17 cellular contexts compared by ENCODE assay signal in genomic region chr6:35967059-35967769, GRCh38. TPM values are rescaled to one million over a fixed set of nuclear protein-coding genes. Genes with fewer than 3 reads are reported as not detected.
A peak's percentile ranks its signal among the peaks of the same experiment; 100 is the strongest.
DNase-seq lines count a peak whose midpoint lies in the region; ATAC-seq and TF ChIP-seq lines count a peak whose summit lies in the region.
"Had no signal": no experiment of that assay in that cellular context is flagged by ENCODE, and none has a peak within 500 bp of the region (broad histone marks: within the 10 kb centered on the region; RNA-seq: fewer than 3 reads in every experiment).

No MANE protein-coding gene starts in this region.

- TF ChIP-seq CTCF in body of pancreas (IDR thresholded peaks at IDR 0.05) (no peak), vagina (IDR thresholded peaks at IDR 0.05) (no peak)

- H3K27me3 ChIP-seq in body of pancreas (no peaks in the 10 kb centered on the region), vagina (no peaks in the 10 kb centered on the region)
- H3K27me3 ChIP-seq: testis had no signal

- H3K4me1 ChIP-seq in body of pancreas (peaks cover 9% of the 10 kb centered on the region), vagina (no peaks in the 10 kb centered on the region)
- H3K4me1 ChIP-seq: testis had no signal

- H3K36me3 ChIP-seq in body of pancreas (replicated peaks in 1 of 2; ENCODE audit: insufficient read depth in 1 of 2, low read depth in 2 of 2) (no peaks in the 10 kb centered on the region), vagina (no peaks in the 10 kb centered on the region)

- DNase-seq in Caki2 (ENCODE audit: low read depth): peak; percentile 62
- DNase-seq in NCI-H1417 treated with DMSO at 0.1 percent for 48 hours (lab: John Stamatoyannopoulos, UW): peak; percentile 65
- DNase-seq in body of pancreas: no peak
- peak; percentile 50 for DNase-seq in middle frontal gyrus (ENCODE audit: extremely low spot score, low spot score)
- DNase-seq in vagina (ENCODE audit: extremely low spot score in 2 of 2): no peak
- DNase-seq in UCSD-AML1 (lab: John Stamatoyannopoulos, UW; ENCODE audit: unreplicated experiment): no peak
- DNase-seq in retina: no peak
- DNase-seq: activated CD4-positive, alpha-beta T cell treated with anti-CD3 and anti-CD28 coated beads, Interleukin-2, amount 10 ng/mL, durations not matched to agents 7 days and 5 days; activated naive CD4-positive, alpha-beta T cell treated with anti-CD3 and anti-CD28 coated beads for 36 hours; AML-193; NCI-H446 treated with DMSO at 0.1 percent for 48 hours; PC-3; testis had no signal

- in situ Hi-C loops in Caki2 (cut with HindIII; ENCODE audit: low pct_unique_long_range_greater_than_20kb, low sequenced_read_pairs): no loop called here

- intact Hi-C loops in body of pancreas (cut with DNase I): no loop called here
- intact Hi-C loops in vagina (cut with DNase I): no loop called here

- H3K27ac ChIP-seq in body of pancreas (no peak overlapping the region), vagina (no peak overlapping the region)
- H3K27ac ChIP-seq: testis had no signal

- H3K9me3 ChIP-seq in body of pancreas (no peaks in the 10 kb centered on the region), vagina (no peaks in the 10 kb centered on the region)
- H3K9me3 ChIP-seq: testis had no signal

- TF ChIP-seq POLR2A in body of pancreas (IDR thresholded peaks at IDR 0.05) (no peak), vagina (IDR thresholded peaks at IDR 0.05) (no peak)

- WGBS in body of pancreas, 2 donors: 55 to 65% methylated on average over 4 of the region's 4 CpGs

- ATAC-seq in body of pancreas (peak; percentile 55), HG02884 (IDR thresholded peaks at IDR 0.05; ENCODE audit: unreplicated experiment) (no peak)
- ATAC-seq: PC-3 had no signal

- H3K4me3 ChIP-seq in body of pancreas (no peak overlapping the region), vagina (no peak overlapping the region)
- H3K4me3 ChIP-seq: testis had no signal

RNA-seq across cellular contexts. Expression of gene SRPK1, which starts 46.3 kb away (rescaled TPM):
- total RNA-seq in Caki2 (2014; rRNA removed; shearing (Covaris generic); ENCODE audit: low replicate concordance): 17.1 and 37.8 TPM in 2 replicates
- total RNA-seq in body of pancreas: 10 to 100 TPM; 30.4 to 80.4 TPM
- 59.2 TPM for total RNA-seq in vagina

RNA-seq across cellular contexts. Expression of gene SLC26A8, which starts 57.2 kb away (rescaled TPM):
- total RNA-seq in Caki2 (2014; rRNA removed; shearing (Covaris generic); ENCODE audit: low replicate concordance): not detected in 2 replicates
- total RNA-seq in body of pancreas: not detected
- not detected for total RNA-seq in vagina
- total RNA-seq: activated CD4-positive, alpha-beta T cell treated with anti-CD3 and anti-CD28 coated beads, Interleukin-2, amount 10 ng/mL, durations not matched to agents 7 days and 5 days; activated naive CD4-positive, alpha-beta T cell treated with anti-CD3 and anti-CD28 coated beads for 36 hours; astrocyte; epithelial cell of proximal tubule; PC-3; SK-MEL-5 had no signal

Comparison
In these comparisons a context has a peak if more than half of its experiments do, and no peak if none do; other contexts are left out.
1. DNase-seq: peak in Caki2 (single experiment), NCI-H1417 treated with DMSO at 0.1 percent for 48 hours (single experiment) and middle frontal gyrus (single experiment); none in body of pancreas (0 of 4), vagina (0 of 2), UCSD-AML1 (single experiment) and retina (single experiment).